ENCODE assay signal across 1 cellular context in the genomic region with DNA sequence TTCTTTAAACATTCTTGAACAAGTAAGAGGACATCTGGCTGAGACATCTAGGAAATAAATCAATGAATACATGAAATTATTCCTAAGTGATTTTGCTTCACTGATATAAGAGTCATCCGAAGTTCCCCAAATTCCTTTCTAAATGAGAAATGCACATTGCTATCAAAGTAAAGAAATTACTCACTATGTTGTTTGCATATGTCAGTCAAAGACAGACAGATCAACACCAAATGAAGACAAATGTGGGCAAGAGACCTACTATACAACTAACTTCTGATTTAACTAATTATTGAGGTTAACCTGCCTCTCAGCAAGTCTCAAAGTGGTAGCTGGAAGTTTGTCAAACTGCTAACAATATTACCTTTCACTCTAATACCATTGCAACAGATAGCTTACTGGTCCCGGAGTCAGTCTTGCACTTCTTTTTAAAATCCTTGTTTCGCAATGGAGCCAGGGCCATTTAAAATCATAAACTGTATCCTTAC.
A peak's percentile ranks its signal among the peaks of the same experiment; 100 is the strongest.
TF ChIP-seq lines count a peak whose summit lies in the region.

No MANE protein-coding gene starts in this region.

TF ChIP-seq in GM12878, 131 proteins besides CTCF, POLR2A, EP300 and RAD21 (continued from another document):
- TF ChIP-seq E2F8 (IDR thresholded peaks at IDR 0.05; ENCODE audit: low read depth, partially characterized antibody) (no peak), MLLT1 (IDR thresholded peaks at IDR 0.05) (no peak), ZBTB33 (IDR thresholded peaks at IDR 0.05) (no peak), ZNF24 (IDR thresholded peaks at IDR 0.05) (peak; percentile 70; the same call in 1 of the 2 replicates), PBX3 (IDR thresholded peaks at IDR 0.05; ENCODE audit: insufficient replicate concordance, low read depth, low read length) (peak; percentile 73), STAT1 (conservative IDR thresholded peaks at IDR 0.05) (no peak), MTA2 (IDR thresholded peaks at IDR 0.05; ENCODE audit: low read depth) (peak; percentile 93), DPF2 (IDR thresholded peaks at IDR 0.05) (peak; percentile 83), IKZF2 (IDR thresholded peaks at IDR 0.05) (peak in 1 of 2 experiments; percentile 55; a peak in 1 of 4 replicates), NFIC (IDR thresholded peaks at IDR 0.05; ENCODE audit: low read depth, low read length) (peak; percentile 44; the same call in 1 of the 2 replicates), HDAC6 (IDR thresholded peaks at IDR 0.05; ENCODE audit: unreplicated experiment) (no peak), CHD1 (IDR thresholded peaks at IDR 0.05; ENCODE audit: low read depth, low read length) (no peak), HDGF (IDR thresholded peaks at IDR 0.05) (no peak), KDM1A (IDR thresholded peaks at IDR 0.05; ENCODE audit: borderline replicate concordance) (no peak), FOS (IDR thresholded peaks at IDR 0.05; ENCODE audit: borderline replicate concordance, extremely low read depth, insufficient read length) (no peak), BMI1 (IDR thresholded peaks at IDR 0.05; ENCODE audit: borderline replicate concordance) (0 out of 2 replicates have a peak, but pooled peaks have one; percentile 42), STAT3 (IDR thresholded peaks at IDR 0.05; ENCODE audit: low read depth, low read length) (no peak), RFX5 (IDR thresholded peaks at IDR 0.05; ENCODE audit: low read depth, low read length) (no peak), BCLAF1 (IDR thresholded peaks at IDR 0.05) (no peak), ZNF217 (IDR thresholded peaks at IDR 0.05) (peak; percentile 88)
- TF ChIP-seq, protein P1, sequence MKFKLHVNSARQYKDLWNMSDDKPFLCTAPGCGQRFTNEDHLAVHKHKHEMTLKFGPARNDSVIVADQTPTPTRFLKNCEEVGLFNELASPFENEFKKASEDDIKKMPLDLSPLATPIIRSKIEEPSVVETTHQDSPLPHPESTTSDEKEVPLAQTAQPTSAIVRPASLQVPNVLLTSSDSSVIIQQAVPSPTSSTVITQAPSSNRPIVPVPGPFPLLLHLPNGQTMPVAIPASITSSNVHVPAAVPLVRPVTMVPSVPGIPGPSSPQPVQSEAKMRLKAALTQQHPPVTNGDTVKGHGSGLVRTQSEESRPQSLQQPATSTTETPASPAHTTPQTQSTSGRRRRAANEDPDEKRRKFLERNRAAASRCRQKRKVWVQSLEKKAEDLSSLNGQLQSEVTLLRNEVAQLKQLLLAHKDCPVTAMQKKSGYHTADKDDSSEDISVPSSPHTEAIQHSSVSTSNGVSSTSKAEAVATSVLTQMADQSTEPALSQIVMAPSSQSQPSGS (IDR thresholded peaks at IDR 0.05; ENCODE audit: low read length), result peak; percentile 30; the same call in 1 of the 2 replicates
